ENCODE assay signal across 10 cellular contexts in genomic region chr4:105822061-105822460, GRCh38.
"Had no signal": no experiment of that assay in that cellular context is flagged by ENCODE, and none has a peak within 500 bp of the region (broad histone marks: within the 10 kb centered on the region; RNA-seq: fewer than 3 reads in every experiment).

No MANE protein-coding gene starts in this region.

- H3K9ac ChIP-seq: GM23248, KMS-11 had no signal

- H3K4me3 ChIP-seq: GM23248, HAP-1 had no signal

- H3K36me3 ChIP-seq: HAP-1 had no signal

- ATAC-seq: HCT116, HepG2 had no signal

- H3K9me3 ChIP-seq: HAP-1 had no signal

- DNase-seq: GM23248, GOT3, H7, HFFc6, Karpas-422, KBM-7 had no signal
